31 cellular contexts compared by ENCODE assay signal in genomic region chr2:235320341-235320740, GRCh38.
"Had no signal": no experiment of that assay in that cellular context is flagged by ENCODE, and none has a peak within 500 bp of the region (broad histone marks: within the 10 kb centered on the region; RNA-seq: fewer than 3 reads in every experiment).

No MANE protein-coding gene starts in this region.

- H3K36me3 Mint-ChIP-seq: activated naive CD8-positive, alpha-beta T cell; WTC11 had no signal

- DNase-seq: activated CD4-positive, alpha-beta T cell treated with anti-CD3 and anti-CD28 coated beads for 48 hours; activated CD4-positive, alpha-beta T cell treated with anti-CD3 and anti-CD28 coated beads, Interleukin-2, amount 50 U/mL, for 4 hours; activated CD4-positive, CD25-positive, alpha-beta regulatory T cell treated with anti-CD3 and anti-CD28 coated beads, Interleukin-2, amount 50 U/mL, for 72 hours; activated CD8-positive, alpha-beta memory T cell treated with anti-CD3 and anti-CD28 coated beads, Interleukin-2, amount 50 U/mL, for 48 hours; activated CD8-positive, alpha-beta T cell treated with anti-CD3 and anti-CD28 coated beads, Interleukin-2, amount 10 ng/mL, durations not matched to agents 7 days and 5 days; activated effector memory CD4-positive, alpha-beta T cell treated with Interleukin-2 at 50 U/mL for 16 hours; activated naive CD4-positive, alpha-beta T cell treated with anti-CD3 and anti-CD28 coated beads for 36 hours; activated T-cell treated with anti-CD3 and anti-CD28 coated beads, Interleukin-2, amount 50 U/mL, for 24 hours; brain microvascular endothelial cell; cerebellar nuclear complex; KG1; MG63; MV-4-11; NCI-H1092 treated with DMSO at 0.1 percent for 48 hours; NCI-H1436; NCI-H1694 treated with DMSO at 0.1 percent for 48 hours; NCI-H2029 treated with DMSO at 0.1 percent for 48 hours; NCI-H446; NCI-H524; NCI-H774; Peyer's patch; Right ventricle myocardium superior; SW 1271 had no signal

- ATAC-seq: activated CD8-positive, alpha-beta T cell treated with anti-CD3 and anti-CD28 coated beads, Interleukin-2, amount 10 ng/mL, durations not matched to agents 7 days and 5 days; SK-N-SH treated with all-trans-retinoic acid at 6 μM for 48 hours; WTC11 had no signal

- H3K9me3 ChIP-seq: MG63, Peyer's patch, SJCRH30 had no signal

- H3K27me3 ChIP-seq: brain microvascular endothelial cell, MG63, Peyer's patch, SJCRH30 had no signal

- H3K4me1 ChIP-seq: Peyer's patch had no signal

- H3K9me3 Mint-ChIP-seq: activated naive CD4-positive, alpha-beta T cell treated with anti-CD3 and anti-CD28 coated beads for 36 hours; activated T-cell treated with anti-CD3 and anti-CD28 coated beads, Interleukin-2, amount 50 U/mL, for 24 hours; activated T-helper 1 cell treated with anti-CD3 and anti-CD28 coated beads, Interleukin-12 subunit alpha, Interleukin-12 subunit beta, Interleukin-2, Interleukin-4 antibody, amounts not matched to agents 30 ng/mL and 10 ng/mL and 1 ng/mL, durations not matched to agents 14 hours and 24 hours and 36 hours; T-helper 1 cell treated with Interleukin-12 subunit alpha and Interleukin-12 subunit beta and Interleukin-4 antibody, amounts not matched to agents 30 μg/mL and 1 μg/mL, for 36 hours; WTC11 had no signal

- H3K4me3 Mint-ChIP-seq: activated CD8-positive, alpha-beta T cell treated with anti-CD3 and anti-CD28 coated beads, Interleukin-2, amount 10 ng/mL, durations not matched to agents 7 days and 5 days; activated naive CD4-positive, alpha-beta T cell treated with anti-CD3 and anti-CD28 coated beads for 36 hours; activated naive CD8-positive, alpha-beta T cell; activated T-cell treated with anti-CD3 and anti-CD28 coated beads, Interleukin-2, amount 50 U/mL, for 24 hours; activated T-helper 1 cell treated with anti-CD3 and anti-CD28 coated beads, Interleukin-12 subunit alpha, Interleukin-12 subunit beta, Interleukin-2, Interleukin-4 antibody, amounts not matched to agents 30 ng/mL and 10 ng/mL and 1 ng/mL, durations not matched to agents 14 hours and 24 hours and 36 hours; T-helper 1 cell treated with Interleukin-12 subunit alpha and Interleukin-12 subunit beta and Interleukin-4 antibody, amounts not matched to agents 30 μg/mL and 1 μg/mL, for 36 hours; WTC11 had no signal

- H3K4me3 ChIP-seq: MG63, Peyer's patch, SJCRH30 had no signal

- FAIRE-seq: colon had no signal

- H3K36me3 ChIP-seq: brain microvascular endothelial cell, MG63, Peyer's patch, SJCRH30 had no signal

- H3K27ac Mint-ChIP-seq: activated CD8-positive, alpha-beta T cell treated with anti-CD3 and anti-CD28 coated beads, Interleukin-2, amount 10 ng/mL, durations not matched to agents 7 days and 5 days; activated naive CD4-positive, alpha-beta T cell treated with anti-CD3 and anti-CD28 coated beads for 36 hours; activated naive CD8-positive, alpha-beta T cell; activated T-cell treated with anti-CD3 and anti-CD28 coated beads, Interleukin-2, amount 50 U/mL, for 24 hours; activated T-helper 1 cell treated with anti-CD3 and anti-CD28 coated beads, Interleukin-12 subunit alpha, Interleukin-12 subunit beta, Interleukin-2, Interleukin-4 antibody, amounts not matched to agents 30 ng/mL and 10 ng/mL and 1 ng/mL, durations not matched to agents 14 hours and 24 hours and 36 hours; T-helper 1 cell treated with Interleukin-12 subunit alpha and Interleukin-12 subunit beta and Interleukin-4 antibody, amounts not matched to agents 30 μg/mL and 1 μg/mL, for 36 hours; WTC11 had no signal

- H3K27ac ChIP-seq: brain microvascular endothelial cell, Peyer's patch, RWPE1, SJCRH30 had no signal
